ENCODE assay signal across 1 cellular context in genomic region chr1:121586369-121587229, GRCh38.
TF ChIP-seq lines count a peak whose summit lies in the region.

No MANE protein-coding gene starts in this region.

TF ChIP-seq in HepG2, 621 proteins besides CTCF, POLR2A, EP300 and RAD21 (continues in another document):
- TF ChIP-seq ARID3A (IDR thresholded peaks at IDR 0.05; ENCODE audit: low read depth, low read length) (no peak; the same call in 1 of the 2 replicates), ZNF776 (CRISPR knock-in tag; IDR thresholded peaks at IDR 0.05) (no peak), ZNF777 (CRISPR knock-in tag; IDR thresholded peaks at IDR 0.05) (no peak), ETV5 (CRISPR knock-in tag; IDR thresholded peaks at IDR 0.05; ENCODE audit: borderline replicate concordance) (peak; percentile 29; the same call in 1 of the 2 replicates), KLF11 (CRISPR knock-in tag; IDR thresholded peaks at IDR 0.05) (peak; percentile 80; the same call in 1 of the 2 replicates), IRX3 (CRISPR knock-in tag; IDR thresholded peaks at IDR 0.05; ENCODE audit: borderline replicate concordance, low read depth) (peak; percentile 83), ARID4A (CRISPR knock-in tag; IDR thresholded peaks at IDR 0.05; ENCODE audit: borderline replicate concordance) (peak; percentile 49; the same call in 1 of the 2 replicates), ZNF496 (CRISPR knock-in tag; IDR thresholded peaks at IDR 0.05; ENCODE audit: insufficient replicate concordance) (no peak), USF2 (IDR thresholded peaks at IDR 0.05; ENCODE audit: low read depth, low read length) (no peak), USF2 (CRISPR knock-in tag; IDR thresholded peaks at IDR 0.05; ENCODE audit: borderline replicate concordance) (no peak), MTF2 (CRISPR knock-in tag; IDR thresholded peaks at IDR 0.05; ENCODE audit: borderline replicate concordance) (no peak), TBP (CRISPR knock-in tag; IDR thresholded peaks at IDR 0.05) (no peak), ZNF12 (CRISPR knock-in tag; IDR thresholded peaks at IDR 0.05) (peak; percentile 43; the same call in 1 of the 2 replicates), TRAFD1 (CRISPR knock-in tag; IDR thresholded peaks at IDR 0.05; ENCODE audit: borderline replicate concordance) (no peak), ZSCAN21 (CRISPR knock-in tag; IDR thresholded peaks at IDR 0.05; ENCODE audit: borderline replicate concordance) (no peak), SP2 (CRISPR knock-in tag; IDR thresholded peaks at IDR 0.05) (no peak), SNAPC2 (CRISPR knock-in tag; IDR thresholded peaks at IDR 0.05) (peak; percentile 87), MEIS2 (CRISPR knock-in tag; IDR thresholded peaks at IDR 0.05) (no peak), SRY (CRISPR knock-in tag; IDR thresholded peaks at IDR 0.05) (peak; percentile 0; the same call in 1 of the 2 replicates), E2F2 (CRISPR knock-in tag; IDR thresholded peaks at IDR 0.05; ENCODE audit: borderline replicate concordance) (0 out of 2 replicates have a peak, but pooled peaks have one; percentile 33), KDM2A (CRISPR knock-in tag; IDR thresholded peaks at IDR 0.05; ENCODE audit: borderline replicate concordance, low read depth) (peak; percentile 66; the same call in 1 of the 2 replicates), NR1H2 (CRISPR knock-in tag; IDR thresholded peaks at IDR 0.05; ENCODE audit: borderline replicate concordance, low read depth) (no peak), SP1 (IDR thresholded peaks at IDR 0.05) (no peak), SP1 (CRISPR knock-in tag; IDR thresholded peaks at IDR 0.05) (no peak), ZNF276 (CRISPR knock-in tag; IDR thresholded peaks at IDR 0.05; ENCODE audit: low read depth) (no peak), RFX5 (IDR thresholded peaks at IDR 0.05; ENCODE audit: low read depth, low read length) (no peak), LCORL (IDR thresholded peaks at IDR 0.05) (no peak), LCORL (CRISPR knock-in tag; IDR thresholded peaks at IDR 0.05) (peak; percentile 43; the same call in 1 of the 2 replicates), PCBP1 (IDR thresholded peaks at IDR 0.05; ENCODE audit: borderline replicate concordance, low read depth, low read length) (no peak)
- TF ChIP-seq, protein P1, sequence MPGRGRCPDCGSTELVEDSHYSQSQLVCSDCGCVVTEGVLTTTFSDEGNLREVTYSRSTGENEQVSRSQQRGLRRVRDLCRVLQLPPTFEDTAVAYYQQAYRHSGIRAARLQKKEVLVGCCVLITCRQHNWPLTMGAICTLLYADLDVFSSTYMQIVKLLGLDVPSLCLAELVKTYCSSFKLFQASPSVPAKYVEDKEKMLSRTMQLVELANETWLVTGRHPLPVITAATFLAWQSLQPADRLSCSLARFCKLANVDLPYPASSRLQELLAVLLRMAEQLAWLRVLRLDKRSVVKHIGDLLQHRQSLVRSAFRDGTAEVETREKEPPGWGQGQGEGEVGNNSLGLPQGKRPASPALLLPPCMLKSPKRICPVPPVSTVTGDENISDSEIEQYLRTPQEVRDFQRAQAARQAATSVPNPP (CRISPR knock-in tag; IDR thresholded peaks at IDR 0.05): peak; percentile 87; the same call in 1 of the 2 replicates
- TF ChIP-seq, protein P2, sequence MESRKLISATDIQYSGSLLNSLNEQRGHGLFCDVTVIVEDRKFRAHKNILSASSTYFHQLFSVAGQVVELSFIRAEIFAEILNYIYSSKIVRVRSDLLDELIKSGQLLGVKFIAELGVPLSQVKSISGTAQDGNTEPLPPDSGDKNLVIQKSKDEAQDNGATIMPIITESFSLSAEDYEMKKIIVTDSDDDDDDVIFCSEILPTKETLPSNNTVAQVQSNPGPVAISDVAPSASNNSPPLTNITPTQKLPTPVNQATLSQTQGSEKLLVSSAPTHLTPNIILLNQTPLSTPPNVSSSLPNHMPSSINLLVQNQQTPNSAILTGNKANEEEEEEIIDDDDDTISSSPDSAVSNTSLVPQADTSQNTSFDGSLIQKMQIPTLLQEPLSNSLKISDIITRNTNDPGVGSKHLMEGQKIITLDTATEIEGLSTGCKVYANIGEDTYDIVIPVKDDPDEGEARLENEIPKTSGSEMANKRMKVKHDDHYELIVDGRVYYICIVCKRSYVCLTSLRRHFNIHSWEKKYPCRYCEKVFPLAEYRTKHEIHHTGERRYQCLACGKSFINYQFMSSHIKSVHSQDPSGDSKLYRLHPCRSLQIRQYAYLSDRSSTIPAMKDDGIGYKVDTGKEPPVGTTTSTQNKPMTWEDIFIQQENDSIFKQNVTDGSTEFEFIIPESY (CRISPR knock-in tag; IDR thresholded peaks at IDR 0.05): peak; percentile 78
- TF ChIP-seq, protein P3, sequence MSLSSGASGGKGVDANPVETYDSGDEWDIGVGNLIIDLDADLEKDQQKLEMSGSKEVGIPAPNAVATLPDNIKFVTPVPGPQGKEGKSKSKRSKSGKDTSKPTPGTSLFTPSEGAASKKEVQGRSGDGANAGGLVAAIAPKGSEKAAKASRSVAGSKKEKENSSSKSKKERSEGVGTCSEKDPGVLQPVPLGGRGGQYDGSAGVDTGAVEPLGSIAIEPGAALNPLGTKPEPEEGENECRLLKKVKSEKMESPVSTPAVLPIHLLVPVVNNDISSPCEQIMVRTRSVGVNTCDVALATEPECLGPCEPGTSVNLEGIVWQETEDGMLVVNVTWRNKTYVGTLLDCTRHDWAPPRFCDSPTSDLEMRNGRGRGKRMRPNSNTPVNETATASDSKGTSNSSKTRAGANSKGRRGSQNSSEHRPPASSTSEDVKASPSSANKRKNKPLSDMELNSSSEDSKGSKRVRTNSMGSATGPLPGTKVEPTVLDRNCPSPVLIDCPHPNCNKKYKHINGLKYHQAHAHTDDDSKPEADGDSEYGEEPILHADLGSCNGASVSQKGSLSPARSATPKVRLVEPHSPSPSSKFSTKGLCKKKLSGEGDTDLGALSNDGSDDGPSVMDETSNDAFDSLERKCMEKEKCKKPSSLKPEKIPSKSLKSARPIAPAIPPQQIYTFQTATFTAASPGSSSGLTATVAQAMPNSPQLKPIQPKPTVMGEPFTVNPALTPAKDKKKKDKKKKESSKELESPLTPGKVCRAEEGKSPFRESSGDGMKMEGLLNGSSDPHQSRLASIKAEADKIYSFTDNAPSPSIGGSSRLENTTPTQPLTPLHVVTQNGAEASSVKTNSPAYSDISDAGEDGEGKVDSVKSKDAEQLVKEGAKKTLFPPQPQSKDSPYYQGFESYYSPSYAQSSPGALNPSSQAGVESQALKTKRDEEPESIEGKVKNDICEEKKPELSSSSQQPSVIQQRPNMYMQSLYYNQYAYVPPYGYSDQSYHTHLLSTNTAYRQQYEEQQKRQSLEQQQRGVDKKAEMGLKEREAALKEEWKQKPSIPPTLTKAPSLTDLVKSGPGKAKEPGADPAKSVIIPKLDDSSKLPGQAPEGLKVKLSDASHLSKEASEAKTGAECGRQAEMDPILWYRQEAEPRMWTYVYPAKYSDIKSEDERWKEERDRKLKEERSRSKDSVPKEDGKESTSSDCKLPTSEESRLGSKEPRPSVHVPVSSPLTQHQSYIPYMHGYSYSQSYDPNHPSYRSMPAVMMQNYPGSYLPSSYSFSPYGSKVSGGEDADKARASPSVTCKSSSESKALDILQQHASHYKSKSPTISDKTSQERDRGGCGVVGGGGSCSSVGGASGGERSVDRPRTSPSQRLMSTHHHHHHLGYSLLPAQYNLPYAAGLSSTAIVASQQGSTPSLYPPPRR (CRISPR knock-in tag; IDR thresholded peaks at IDR 0.05; ENCODE audit: borderline replicate concordance): peak; percentile 87
- TF ChIP-seq, protein P4, sequence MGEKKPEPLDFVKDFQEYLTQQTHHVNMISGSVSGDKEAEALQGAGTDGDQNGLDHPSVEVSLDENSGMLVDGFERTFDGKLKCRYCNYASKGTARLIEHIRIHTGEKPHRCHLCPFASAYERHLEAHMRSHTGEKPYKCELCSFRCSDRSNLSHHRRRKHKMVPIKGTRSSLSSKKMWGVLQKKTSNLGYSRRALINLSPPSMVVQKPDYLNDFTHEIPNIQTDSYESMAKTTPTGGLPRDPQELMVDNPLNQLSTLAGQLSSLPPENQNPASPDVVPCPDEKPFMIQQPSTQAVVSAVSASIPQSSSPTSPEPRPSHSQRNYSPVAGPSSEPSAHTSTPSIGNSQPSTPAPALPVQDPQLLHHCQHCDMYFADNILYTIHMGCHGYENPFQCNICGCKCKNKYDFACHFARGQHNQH (CRISPR knock-in tag; IDR thresholded peaks at IDR 0.05): peak; percentile 38; the same call in 1 of the 2 replicates
